8 cellular contexts compared by ENCODE assay signal in genomic region chr11:83061883-83062282, GRCh38. TPM values are rescaled to one million over a fixed set of nuclear protein-coding genes. Genes with fewer than 3 reads are reported as not detected.
DNase-seq lines count a peak whose midpoint lies in the region; ATAC-seq and TF ChIP-seq lines count a peak whose summit lies in the region.

No MANE protein-coding gene starts in this region.

- TF ChIP-seq POLR2A in body of pancreas (IDR thresholded peaks at IDR 0.05) = no peak

- H3K27me3 ChIP-seq in body of pancreas = no peaks in the 10 kb centered on the region
- no peaks in the 10 kb centered on the region for H3K27me3 ChIP-seq in BE2C

- H3K27ac Mint-ChIP-seq in activated CD4-positive, alpha-beta T cell treated with anti-CD3 and anti-CD28 coated beads for 36 hours = peak overlapping the region; percentile 99
- peak overlapping the region; percentile 93 to 99 (median 97) for H3K27ac Mint-ChIP-seq in naive thymus-derived CD8-positive, alpha-beta T cell

- H3K4me3 Mint-ChIP-seq in activated CD4-positive, alpha-beta T cell treated with anti-CD3 and anti-CD28 coated beads for 36 hours = peak overlapping the region; percentile 62
- H3K4me3 Mint-ChIP-seq in naive thymus-derived CD8-positive, alpha-beta T cell = peak overlapping the region; percentile 28 to 93 (median 88)

- no peak for DNase-seq in activated CD4-positive, alpha-beta T cell treated with anti-CD3 and anti-CD28 coated beads for 36 hours
- no peak for DNase-seq in activated CD4-positive, alpha-beta T cell treated with anti-CD3 and anti-CD28 coated beads, Interleukin-2, amount 50 U/mL, for 4 hours
- peak; percentile 19 for DNase-seq in KBM-7
- peak in 1 of 10 donors; percentile 8 for DNase-seq in naive thymus-derived CD8-positive, alpha-beta T cell
- DNase-seq in body of pancreas = no peak
- DNase-seq in cerebellar cortex (ENCODE audit: low spot score) = no peak
- no peak for DNase-seq in BE2C

- no peaks in the 10 kb centered on the region for H3K9me3 Mint-ChIP-seq in activated CD4-positive, alpha-beta T cell treated with anti-CD3 and anti-CD28 coated beads for 36 hours (ENCODE audit: low read depth)
- H3K9me3 Mint-ChIP-seq in naive thymus-derived CD8-positive, alpha-beta T cell = peaks cover 0 to 4% (median 0%) of the 10 kb centered on the region in 9 donors

- H3K4me3 ChIP-seq in body of pancreas (no peak overlapping the region), BE2C (ENCODE audit: low read depth, low read length) (no peak overlapping the region)

- H3K4me1 Mint-ChIP-seq in activated CD4-positive, alpha-beta T cell treated with anti-CD3 and anti-CD28 coated beads for 36 hours = peaks cover 57% of the 10 kb centered on the region
- peaks cover 18 to 81% (median 53%) of the 10 kb centered on the region in 4 donors for H3K4me1 Mint-ChIP-seq in naive thymus-derived CD8-positive, alpha-beta T cell

- H3K27ac ChIP-seq in body of pancreas = no peak overlapping the region

- peak; percentile 24 for ATAC-seq in activated CD4-positive, alpha-beta T cell treated with anti-CD3 and anti-CD28 coated beads for 36 hours
- ATAC-seq in HG02571 (IDR thresholded peaks at IDR 0.05; ENCODE audit: unreplicated experiment) (peak; percentile 62), body of pancreas (no peak)
- peak in 1 of 2 donors; percentile 31 for ATAC-seq in naive thymus-derived CD8-positive, alpha-beta T cell

- H3K36me3 ChIP-seq in body of pancreas (replicated peaks in 1 of 2; ENCODE audit: insufficient read depth in 1 of 2, low read depth in 2 of 2) (no peaks in the 10 kb centered on the region), BE2C (no peaks in the 10 kb centered on the region)

- CTCF ChIA-PET in activated CD4-positive, alpha-beta T cell treated with anti-CD3 and anti-CD28 coated beads for 36 hours (lab: Charles Lee) = interaction anchor here (0.6 to 2.2 kb wide), 5 partner anchors 9 to 188 kb away, joined by 3 to 14 read pairs (median 3); partner anchors contain the start of gene RAB30

- peaks cover 8% of the 10 kb centered on the region for H3K36me3 Mint-ChIP-seq in activated CD4-positive, alpha-beta T cell treated with anti-CD3 and anti-CD28 coated beads for 36 hours (ENCODE audit: low read depth)
- H3K36me3 Mint-ChIP-seq in naive thymus-derived CD8-positive, alpha-beta T cell = peaks cover 0 to 11% (median 6%) of the 10 kb centered on the region in 3 donors

- TF ChIP-seq CTCF in body of pancreas (IDR thresholded peaks at IDR 0.05) (no peak), BE2C (IDR thresholded peaks at IDR 0.05; ENCODE audit: low read depth, low read length) (no peak)

- intact Hi-C loops in activated CD4-positive, alpha-beta T cell treated with anti-CD3 and anti-CD28 coated beads for 36 hours (cut with DNase I, micrococcal nuclease) = loop anchor here (2.0 kb wide), 3 partner anchors 55 to 131 kb away; partner anchors contain the start of gene ANKRD42 (in 1 of the 2)
- intact Hi-C loops in body of pancreas (cut with DNase I) = loop anchor here (10.0 kb wide), 1 partner anchor 57 kb away; no protein-coding TSS in a partner anchor

- POLR2A ChIA-PET in activated CD4-positive, alpha-beta T cell treated with anti-CD3 and anti-CD28 coated beads for 36 hours (lab: Charles Lee) = interaction anchor here (0.6 to 1.1 kb wide), 2 partner anchors 94 to 435 kb away, joined by 3 to 6 read pairs; no protein-coding TSS in a partner anchor
- POLR2A ChIA-PET in naive thymus-derived CD8-positive, alpha-beta T cell (lab: Charles Lee) = interaction anchor here (1.1 to 3.5 kb wide), 4 partner anchors 12 to 161 kb away, joined by 3 to 48 read pairs (median 12); partner anchors contain the start of genes DDIAS, PCF11 and RAB30

- in situ Hi-C loops in KBM-7 (cut with MboI; ENCODE audit: low pct_unique_long_range_greater_than_20kb, low sequenced_read_pairs) = no loop called here

- 86 to 88% methylated on average over 4 of the region's 4 CpGs for WGBS in body of pancreas, 2 donors

- no peaks in the 10 kb centered on the region for H3K27me3 Mint-ChIP-seq in activated CD4-positive, alpha-beta T cell treated with anti-CD3 and anti-CD28 coated beads for 36 hours
- H3K27me3 Mint-ChIP-seq in naive thymus-derived CD8-positive, alpha-beta T cell = no peaks in the 10 kb centered on the region

- H3K9me3 ChIP-seq in body of pancreas (no peaks in the 10 kb centered on the region), BE2C (no peaks in the 10 kb centered on the region)

- H3K4me1 ChIP-seq in body of pancreas (no peaks in the 10 kb centered on the region), BE2C (peaks cover 4% of the 10 kb centered on the region)

RNA-seq across cellular contexts. Expression of gene RAB30, which starts 9.8 kb away (rescaled TPM):
- total RNA-seq in activated CD4-positive, alpha-beta T cell treated with anti-CD3 and anti-CD28 coated beads for 36 hours = 10 to 100 TPM; 11.4 to 13.2 TPM
- total RNA-seq in naive thymus-derived CD8-positive, alpha-beta T cell = 10 to 100 TPM; 28.1 to 35.5 TPM
- 10 to 100 TPM; 10.7 to 17.4 (median 12.8) TPM for polyA plus RNA-seq in naive thymus-derived CD8-positive, alpha-beta T cell
- total RNA-seq in body of pancreas = 10 to 100 TPM in 1 of 2 donors, 1 to 10 TPM in 1; 1.6 to 10.4 TPM
- polyA plus RNA-seq in BE2C (2012; ENCODE audit: insufficient read depth, insufficient read length, low read depth) = 7.0 TPM
